19 cellular contexts compared by ENCODE assay signal in genomic region chr1:159827102-159827490, GRCh38. TPM values are rescaled to one million over a fixed set of nuclear protein-coding genes. Genes with fewer than 3 reads are reported as not detected.
DNase-seq lines count a peak whose midpoint lies in the region; ATAC-seq, FAIRE-seq and TF ChIP-seq lines count a peak whose summit lies in the region.
"Had no signal": no experiment of that assay in that cellular context is flagged by ENCODE, and none has a peak within 500 bp of the region (broad histone marks: within the 10 kb centered on the region; RNA-seq: fewer than 3 reads in every experiment).

No MANE protein-coding gene starts in this region.

- H3K36me3 Mint-ChIP-seq in T-helper 1 cell treated with Interleukin-12 subunit alpha and Interleukin-12 subunit beta and Interleukin-4 antibody, amounts not matched to agents 30 μg/mL and 1 μg/mL, for 36 hours (ENCODE audit: low read depth), result peaks cover 12% of the 10 kb centered on the region
- H3K36me3 Mint-ChIP-seq in CD8-positive, alpha-beta T cell, result peaks cover 6% of the 10 kb centered on the region
- H3K36me3 Mint-ChIP-seq in astrocyte (ENCODE audit: low read depth, unreplicated experiment), result no peaks in the 10 kb centered on the region
- H3K36me3 Mint-ChIP-seq: WTC11 had no signal

- TF ChIP-seq CTCF in CD8-positive, alpha-beta T cell (IDR thresholded peaks at IDR 0.05), result no peak
- TF ChIP-seq CTCF in astrocyte (IDR thresholded peaks at IDR 0.05; ENCODE audit: insufficient read depth, low read depth, low read length), result no peak
- no peak for TF ChIP-seq CTCF in neutrophil (IDR thresholded peaks at IDR 0.05)
- no peak for TF ChIP-seq CTCF in suprapubic skin (IDR thresholded peaks at IDR 0.05)

- H3K9ac ChIP-seq in astrocyte (ENCODE audit: low read length), result no peak overlapping the region

- CTCF ChIA-PET in CD8-positive, alpha-beta T cell (lab: Charles Lee), result interaction anchor here (1.0 to 3.4 kb wide), 5 partner anchors 28 to 66 kb away, joined by 3 to 18 read pairs (median 4); partner anchors contain the start of gene DUSP23

- H3K27me3 ChIP-seq in CD8-positive, alpha-beta T cell (ENCODE audit: insufficient read depth, low read length), result no peaks in the 10 kb centered on the region
- H3K27me3 ChIP-seq in astrocyte (ENCODE audit: insufficient read depth, low read length) (peaks cover 5% of the 10 kb centered on the region), neutrophil (no peaks in the 10 kb centered on the region), suprapubic skin (peaks cover 5% of the 10 kb centered on the region)
- H3K27me3 ChIP-seq: adrenal gland, esophagus squamous epithelium, pancreas had no signal

- intact Hi-C loops in CD8-positive, alpha-beta T cell (cut with DNase I, micrococcal nuclease), result loop anchor here in 1 of 2 experiments (2.0 kb wide), 2 partner anchors 26 kb away; no protein-coding TSS in a partner anchor

- no peak overlapping the region for H3K4me2 ChIP-seq in astrocyte (ENCODE audit: low read length)

- DNase-seq in T-helper 1 cell (no peak), astrocyte (ENCODE audit: low read depth) (no peak), HPDE6-E6E7 (ENCODE audit: extremely low spot score) (no peak), suprapubic skin (ENCODE audit: low spot score in 2 of 2) (no peak), COLO668 (lab: John Stamatoyannopoulos, UW; ENCODE audit: unreplicated experiment) (no peak)
- peak in 1 of 7 experiments; percentile 54 for DNase-seq in CD8-positive, alpha-beta T cell
- DNase-seq: 8988T, esophagus squamous epithelium, NCI-H2029 treated with DMSO at 0.1 percent for 48 hours had no signal

- H3K27me3 Mint-ChIP-seq in T-helper 1 cell treated with Interleukin-12 subunit alpha and Interleukin-12 subunit beta and Interleukin-4 antibody, amounts not matched to agents 30 μg/mL and 1 μg/mL, for 36 hours (ENCODE audit: low read depth), result peaks cover 67% of the 10 kb centered on the region
- no peaks in the 10 kb centered on the region for H3K27me3 Mint-ChIP-seq in CD8-positive, alpha-beta T cell (ENCODE audit: low read depth)
- H3K27me3 Mint-ChIP-seq in astrocyte (ENCODE audit: low read depth, unreplicated experiment), result peaks cover 17% of the 10 kb centered on the region

- no peaks in the 10 kb centered on the region for H3K36me3 ChIP-seq in CD8-positive, alpha-beta T cell (ENCODE audit: insufficient read depth, low read length)
- H3K36me3 ChIP-seq in astrocyte (ENCODE audit: insufficient read depth, low read length), result no peaks in the 10 kb centered on the region
- no peaks in the 10 kb centered on the region for H3K36me3 ChIP-seq in neutrophil
- no peaks in the 10 kb centered on the region for H3K36me3 ChIP-seq in suprapubic skin
- H3K36me3 ChIP-seq: adrenal gland, esophagus squamous epithelium, pancreas had no signal

- ATAC-seq in CD8-positive, alpha-beta T cell, result peak; percentile 19
- ATAC-seq: WTC11 had no signal

- peaks cover 6% of the 10 kb centered on the region for H3K9me3 Mint-ChIP-seq in T-helper 1 cell treated with Interleukin-12 subunit alpha and Interleukin-12 subunit beta and Interleukin-4 antibody, amounts not matched to agents 30 μg/mL and 1 μg/mL, for 36 hours
- H3K9me3 Mint-ChIP-seq in CD8-positive, alpha-beta T cell, result peaks cover 9% of the 10 kb centered on the region
- H3K9me3 Mint-ChIP-seq in astrocyte (ENCODE audit: unreplicated experiment), result no peaks in the 10 kb centered on the region
- H3K9me3 Mint-ChIP-seq: WTC11 had no signal

- no peaks in the 10 kb centered on the region for H4K20me1 ChIP-seq in astrocyte (ENCODE audit: insufficient read depth, low read length)

- H3K4me1 Mint-ChIP-seq in T-helper 1 cell treated with Interleukin-12 subunit alpha and Interleukin-12 subunit beta and Interleukin-4 antibody, amounts not matched to agents 30 μg/mL and 1 μg/mL, for 36 hours (ENCODE audit: low read depth), result peaks cover 55% of the 10 kb centered on the region
- H3K4me1 Mint-ChIP-seq in CD8-positive, alpha-beta T cell (ENCODE audit: low read depth), result peaks cover 70% of the 10 kb centered on the region
- H3K4me1 Mint-ChIP-seq in astrocyte (ENCODE audit: low read depth, unreplicated experiment), result peaks cover 54% of the 10 kb centered on the region

- WGBS in suprapubic skin, result 92% methylated on average over 6 of the region's 6 CpGs

- peak overlapping the region; percentile 52 for H3K27ac Mint-ChIP-seq in T-helper 1 cell treated with Interleukin-12 subunit alpha and Interleukin-12 subunit beta and Interleukin-4 antibody, amounts not matched to agents 30 μg/mL and 1 μg/mL, for 36 hours
- peak overlapping the region; percentile 72 for H3K27ac Mint-ChIP-seq in CD8-positive, alpha-beta T cell
- no peak overlapping the region for H3K27ac Mint-ChIP-seq in astrocyte (ENCODE audit: unreplicated experiment)
- H3K27ac Mint-ChIP-seq: B cell, WTC11 had no signal

- H2AFZ ChIP-seq in astrocyte (ENCODE audit: low read depth, low read length), result no peak overlapping the region

- peak overlapping the region; percentile 63 for H3K4me3 Mint-ChIP-seq in T-helper 1 cell treated with Interleukin-12 subunit alpha and Interleukin-12 subunit beta and Interleukin-4 antibody, amounts not matched to agents 30 μg/mL and 1 μg/mL, for 36 hours
- peak overlapping the region; percentile 72 for H3K4me3 Mint-ChIP-seq in CD8-positive, alpha-beta T cell
- H3K4me3 Mint-ChIP-seq in astrocyte (ENCODE audit: unreplicated experiment), result peak overlapping the region; percentile 31
- H3K4me3 Mint-ChIP-seq: B cell, WTC11 had no signal

- FAIRE-seq in astrocyte (lab: Jason Lieb, UNC), result no peak
- FAIRE-seq: pancreas had no signal

- POLR2A ChIA-PET in CD8-positive, alpha-beta T cell (lab: Charles Lee), result interaction anchor here (0.6 to 1.8 kb wide), 9 partner anchors 11 to 98 kb away, joined by 3 to 6 read pairs (median 4); partner anchors contain the start of genes FCRL6 and TAGLN2

- no peak for TF ChIP-seq POLR2A in suprapubic skin (IDR thresholded peaks at IDR 0.05)

- peak overlapping the region; percentile 17 for H3K4me3 ChIP-seq in CD8-positive, alpha-beta T cell (ENCODE audit: low read depth, low read length)
- H3K4me3 ChIP-seq in astrocyte (ENCODE audit: insufficient read depth, low read depth, low read length) (no peak overlapping the region), neutrophil (ENCODE audit: low read depth in 1 of 2, low read length in 1 of 2) (no peak overlapping the region), suprapubic skin (no peak overlapping the region)

- H3K79me2 ChIP-seq in astrocyte (ENCODE audit: insufficient read depth, low read length), result no peaks in the 10 kb centered on the region

- H3K27ac ChIP-seq in CD8-positive, alpha-beta T cell (ENCODE audit: low read depth, low read length), result no peak overlapping the region
- H3K27ac ChIP-seq in astrocyte (ENCODE audit: low read depth, low read length), result no peak overlapping the region
- H3K27ac ChIP-seq in neutrophil, result peak overlapping the region; percentile 62
- no peak overlapping the region for H3K27ac ChIP-seq in suprapubic skin

- TF ChIP-seq EP300 in suprapubic skin (IDR thresholded peaks at IDR 0.05), result no peak

- peaks cover 55% of the 10 kb centered on the region for H3K4me1 ChIP-seq in CD8-positive, alpha-beta T cell (ENCODE audit: insufficient read depth, low read length)
- H3K4me1 ChIP-seq in astrocyte (ENCODE audit: insufficient read depth, low read length) (peaks cover 3% of the 10 kb centered on the region), neutrophil (ENCODE audit: control insufficient read depth in 1 of 2, insufficient read depth in 1 of 2, low read depth in 1 of 2, low read length in 1 of 2) (peaks cover 47 to 50% of the 10 kb centered on the region in 2 experiments), suprapubic skin (peaks cover 23% of the 10 kb centered on the region)
- H3K4me1 ChIP-seq: pancreas had no signal

- H3K9me3 ChIP-seq in CD8-positive, alpha-beta T cell (ENCODE audit: low read length), result no peaks in the 10 kb centered on the region
- no peaks in the 10 kb centered on the region for H3K9me3 ChIP-seq in astrocyte (ENCODE audit: insufficient read depth, low read depth, low read length)
- no peaks in the 10 kb centered on the region for H3K9me3 ChIP-seq in neutrophil
- no peaks in the 10 kb centered on the region for H3K9me3 ChIP-seq in suprapubic skin
- H3K9me3 ChIP-seq: adrenal gland, esophagus squamous epithelium, pancreas had no signal

RNA-seq across cellular contexts. Expression of gene SLAMF8, which starts 0.4 kb away (rescaled TPM):
- under 1 TPM; 0.30 to 0.47 TPM for total RNA-seq in CD8-positive, alpha-beta T cell
- total RNA-seq in astrocyte (1.7 and 3.6 TPM in 2 replicates), suprapubic skin (1 to 10 TPM; 2.7 to 5.5 (median 3.9) TPM)
- total RNA-seq: NCI-H460, temporal lobe, WTC11 had no signal

RNA-seq across cellular contexts. Expression of gene FCRL6, which starts 24.9 kb away (rescaled TPM):
- 1 to 10 TPM; 5.6 to 6.6 TPM for total RNA-seq in CD8-positive, alpha-beta T cell
- not detected in 2 replicates for total RNA-seq in astrocyte
- under 1 TPM in 1 of 4 donors, not detected in 3; 0.49 TPM for total RNA-seq in suprapubic skin
- total RNA-seq: B cell, NCI-H460, WTC11 had no signal

RNA-seq across cellular contexts. Expression of gene VSIG8, which starts 35.4 kb away (rescaled TPM):
- total RNA-seq in CD8-positive, alpha-beta T cell, result not detected
- not detected in 2 replicates for total RNA-seq in astrocyte
- 10 to 100 TPM; 18.1 to 62.2 (median 25.7) TPM for total RNA-seq in suprapubic skin
- total RNA-seq: B cell; pancreas; Right ventricle myocardium inferior; T-helper 1 cell treated with Interleukin-12 subunit alpha and Interleukin-12 subunit beta and Interleukin-4 antibody, amounts not matched to agents 30 ng/mL and 1 ng/mL, for 36 hours; temporal lobe; WTC11 had no signal

RNA-seq across cellular contexts. Expression of gene DUSP23, which starts 46.3 kb away (rescaled TPM):
- 1 to 10 TPM; 3.8 to 6.3 TPM for total RNA-seq in CD8-positive, alpha-beta T cell
- total RNA-seq in astrocyte (30.1 and 33.0 TPM in 2 replicates), suprapubic skin (10 to 100 TPM; 39.6 to 89.6 (median 75.0) TPM)

Comparison
In these comparisons a context has a peak if more than half of its experiments do, and no peak if none do; other contexts are left out.
1. RNA of gene VSIG8, which starts 35.4 kb away (total RNA-seq): 18.1 to 62.2 TPM in suprapubic skin; not detected in astrocyte and not detected in CD8-positive, alpha-beta T cell; every median in the first group is over 10 times any median in the second.
2. Peak in every context shown above with its lines, with median percentiles within 50 percentile points of each other: H3K4me3 Mint-ChIP-seq.